Comparison of ENCODE assay signal across 11 cellular contexts in the genomic region with DNA sequence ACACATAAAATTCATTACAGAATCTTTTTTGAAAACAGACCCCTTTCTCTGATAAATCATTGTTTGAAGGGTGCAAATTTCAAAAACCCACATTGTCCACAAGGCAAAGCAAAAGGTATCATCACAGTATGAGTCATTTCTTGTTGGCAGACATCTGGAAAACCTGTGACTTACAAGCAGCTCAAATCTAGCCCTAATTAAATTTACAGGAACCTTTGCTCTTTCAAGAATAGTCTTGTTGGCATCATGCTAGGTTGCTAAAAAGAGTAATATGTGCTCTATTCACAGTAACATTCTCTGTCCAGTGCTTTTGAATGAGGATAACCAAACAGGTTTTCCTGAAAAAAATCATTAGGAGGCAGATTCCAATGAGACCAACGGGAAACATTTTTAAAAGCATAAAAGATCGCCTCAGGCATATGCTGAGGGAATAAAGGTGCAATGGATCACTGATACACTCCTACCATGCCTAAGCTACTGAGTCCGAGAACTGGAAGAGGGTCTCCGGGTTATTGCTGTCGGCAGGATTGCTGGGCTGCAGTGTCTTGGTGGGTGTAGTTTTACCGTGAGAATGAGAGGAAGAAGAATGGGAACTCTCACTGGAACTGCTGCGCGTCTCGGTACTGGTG. TPM values are rescaled to one million over a fixed set of nuclear protein-coding genes. Genes with fewer than 3 reads are reported as not detected.
DNase-seq lines count a peak whose midpoint lies in the region; ATAC-seq and TF ChIP-seq lines count a peak whose summit lies in the region.
"Had no signal": no experiment of that assay in that cellular context is flagged by ENCODE, and none has a peak within 500 bp of the region (broad histone marks: within the 10 kb centered on the region; RNA-seq: fewer than 3 reads in every experiment).

No MANE protein-coding gene starts in this region.

- H3K9me2 ChIP-seq in GM23248 (ENCODE audit: insufficient read depth) (no peaks in the 10 kb centered on the region), hepatocyte (replicated peaks; ENCODE audit: insufficient read depth) (no peaks in the 10 kb centered on the region)

- DNase-seq in GM23248: peak; percentile 58
- DNase-seq in NCI-H2171 (lab: John Stamatoyannopoulos, UW): peak; percentile 11
- DNase-seq in dermis blood vessel endothelial cell: peak; percentile 65
- peak; percentile 46 for DNase-seq in myocyte (ENCODE audit: low read depth)
- DNase-seq in WTC11 (ENCODE audit: low spot score): no peak
- no peak for DNase-seq in hepatocyte (ENCODE audit: low spot score)
- DNase-seq in activated CD4-positive, alpha-beta memory T cell treated with anti-CD3 and anti-CD28 coated beads, Interleukin-2, amount 10 ng/mL, durations not matched to agents 7 days and 5 days: no peak
- no peak for DNase-seq in NCI-H2081 treated with DMSO at 0.1 percent for 48 hours (lab: John Stamatoyannopoulos, UW)
- DNase-seq: MM.1S; natural killer cell; stimulated activated naive CD4-positive, alpha-beta T cell treated with Interleukin-2 at 50 U/mL for 16 hours had no signal

- H3K27ac Mint-ChIP-seq in WTC11: no peak overlapping the region
- H3K27ac Mint-ChIP-seq in activated CD4-positive, alpha-beta memory T cell treated with anti-CD3 and anti-CD28 coated beads, Interleukin-2, amount 10 ng/mL, durations not matched to agents 7 days and 5 days: no peak overlapping the region
- H3K27ac Mint-ChIP-seq: natural killer cell had no signal

- 92 to 96% methylated on average over 9 of the region's 9 CpGs for WGBS in GM23248 (ENCODE audit: low coverage in 1 of 2, low lambda C conversion rate in 2 of 2, missing lambda C conversion rate in 2 of 2), 2 experiments
- WGBS in hepatocyte (ENCODE audit: low lambda C conversion rate, missing lambda C conversion rate): 94% methylated on average over 9 of the region's 9 CpGs

- no peaks in the 10 kb centered on the region for H3K27me3 Mint-ChIP-seq in WTC11 (ENCODE audit: low read depth)
- H3K27me3 Mint-ChIP-seq in activated CD4-positive, alpha-beta memory T cell treated with anti-CD3 and anti-CD28 coated beads, Interleukin-2, amount 10 ng/mL, durations not matched to agents 7 days and 5 days: no peaks in the 10 kb centered on the region

- no peak overlapping the region for H2AFZ ChIP-seq in GM23248
- no peak overlapping the region for H2AFZ ChIP-seq in hepatocyte

- ATAC-seq in WTC11: no peak
- ATAC-seq: natural killer cell had no signal

- H3K4me3 ChIP-seq in GM23248 (no peak overlapping the region), hepatocyte (no peak overlapping the region)

- no peaks in the 10 kb centered on the region for H3K79me2 ChIP-seq in GM23248 (ENCODE audit: insufficient read depth)
- H3K79me2 ChIP-seq in hepatocyte: no peaks in the 10 kb centered on the region

- CTCF ChIA-PET in WTC11 (lab: Charles Lee): interaction anchor here (1.9 kb wide), 1 partner anchor 113 kb away, joined by 7 read pairs; no protein-coding TSS in a partner anchor
- CTCF ChIA-PET in activated CD4-positive, alpha-beta memory T cell treated with anti-CD3 and anti-CD28 coated beads, Interleukin-2, amount 10 ng/mL, durations not matched to agents 7 days and 5 days (lab: Charles Lee): interaction anchor here (0.8 kb wide), 1 partner anchor 302 kb away, joined by 4 read pairs; no protein-coding TSS in a partner anchor

- POLR2A ChIA-PET in WTC11 (lab: Charles Lee): no interaction called here
- POLR2A ChIA-PET in activated CD4-positive, alpha-beta memory T cell treated with anti-CD3 and anti-CD28 coated beads, Interleukin-2, amount 10 ng/mL, durations not matched to agents 7 days and 5 days (lab: Charles Lee): no interaction called here

- no peak overlapping the region for H3K9ac ChIP-seq in GM23248

- no peak overlapping the region for H3K4me2 ChIP-seq in GM23248 (ENCODE audit: unreplicated experiment)
- no peak overlapping the region for H3K4me2 ChIP-seq in hepatocyte

- TF ChIP-seq CTCF in WTC11 (IDR thresholded peaks at IDR 0.05) (no peak), hepatocyte (IDR thresholded peaks at IDR 0.05; ENCODE audit: poor library complexity) (no peak)

- H3K4me1 ChIP-seq in GM23248 (ENCODE audit: insufficient read depth) (peaks cover 8% of the 10 kb centered on the region; the same call in 1 of the 2 replicates), hepatocyte (ENCODE audit: insufficient read depth) (no peaks in the 10 kb centered on the region)

- no peaks in the 10 kb centered on the region for H3K27me3 ChIP-seq in GM23248 (replicated peaks; ENCODE audit: insufficient read depth)
- no peaks in the 10 kb centered on the region for H3K27me3 ChIP-seq in hepatocyte

- no peak overlapping the region for H3K4me3 Mint-ChIP-seq in WTC11
- no peak overlapping the region for H3K4me3 Mint-ChIP-seq in activated CD4-positive, alpha-beta memory T cell treated with anti-CD3 and anti-CD28 coated beads, Interleukin-2, amount 10 ng/mL, durations not matched to agents 7 days and 5 days
- H3K4me3 Mint-ChIP-seq: natural killer cell had no signal

- H3K4me1 Mint-ChIP-seq in WTC11: peaks cover 20% of the 10 kb centered on the region
- H3K4me1 Mint-ChIP-seq in activated CD4-positive, alpha-beta memory T cell treated with anti-CD3 and anti-CD28 coated beads, Interleukin-2, amount 10 ng/mL, durations not matched to agents 7 days and 5 days: peaks cover 11% of the 10 kb centered on the region
- H3K4me1 Mint-ChIP-seq: natural killer cell had no signal

- no peaks in the 10 kb centered on the region for H4K20me1 ChIP-seq in GM23248 (ENCODE audit: insufficient read depth)
- H4K20me1 ChIP-seq in hepatocyte (ENCODE audit: insufficient read depth, poor library complexity, severe bottlenecking): no peaks in the 10 kb centered on the region

- H3K36me3 Mint-ChIP-seq in WTC11: peaks cover 2% of the 10 kb centered on the region; the same call in 1 of the 2 replicates
- H3K36me3 Mint-ChIP-seq in activated CD4-positive, alpha-beta memory T cell treated with anti-CD3 and anti-CD28 coated beads, Interleukin-2, amount 10 ng/mL, durations not matched to agents 7 days and 5 days (ENCODE audit: low read depth): peaks cover 41% of the 10 kb centered on the region

- H3K9me3 ChIP-seq in GM23248 (ENCODE audit: low read depth) (no peaks in the 10 kb centered on the region), hepatocyte (ENCODE audit: low read depth) (no peaks in the 10 kb centered on the region)

- no peaks in the 10 kb centered on the region for H3F3A ChIP-seq in GM23248 (ENCODE audit: insufficient read depth)

- in situ Hi-C loops in GM23248 (cut with MboI): no loop called here

- H3K27ac ChIP-seq in GM23248 (no peak overlapping the region), hepatocyte (no peak overlapping the region)

- H3K36me3 ChIP-seq in GM23248 (ENCODE audit: low read depth) (no peaks in the 10 kb centered on the region), hepatocyte (replicated peaks; ENCODE audit: insufficient read depth, low read depth) (no peaks in the 10 kb centered on the region)

- H3K9me3 Mint-ChIP-seq in WTC11: peaks cover 4% of the 10 kb centered on the region; the same call in 1 of the 2 replicates
- no peaks in the 10 kb centered on the region for H3K9me3 Mint-ChIP-seq in activated CD4-positive, alpha-beta memory T cell treated with anti-CD3 and anti-CD28 coated beads, Interleukin-2, amount 10 ng/mL, durations not matched to agents 7 days and 5 days
- H3K9me3 Mint-ChIP-seq: natural killer cell had no signal

TF ChIP-seq in WTC11, 78 proteins besides CTCF, POLR2A, EP300 and RAD21 (continues in another document):
- TF ChIP-seq ZNF416 (CRISPR knock-in tag; IDR thresholded peaks at IDR 0.05) (no peak), MXD4 (CRISPR knock-in tag; IDR thresholded peaks at IDR 0.05; ENCODE audit: borderline replicate concordance) (no peak), NFYB (CRISPR knock-in tag; conservative IDR thresholded peaks at IDR 0.05; ENCODE audit: low read depth) (no peak), TCF7 (CRISPR knock-in tag; IDR thresholded peaks at IDR 0.05; ENCODE audit: low read depth) (no peak)
- TF ChIP-seq, protein P1, sequence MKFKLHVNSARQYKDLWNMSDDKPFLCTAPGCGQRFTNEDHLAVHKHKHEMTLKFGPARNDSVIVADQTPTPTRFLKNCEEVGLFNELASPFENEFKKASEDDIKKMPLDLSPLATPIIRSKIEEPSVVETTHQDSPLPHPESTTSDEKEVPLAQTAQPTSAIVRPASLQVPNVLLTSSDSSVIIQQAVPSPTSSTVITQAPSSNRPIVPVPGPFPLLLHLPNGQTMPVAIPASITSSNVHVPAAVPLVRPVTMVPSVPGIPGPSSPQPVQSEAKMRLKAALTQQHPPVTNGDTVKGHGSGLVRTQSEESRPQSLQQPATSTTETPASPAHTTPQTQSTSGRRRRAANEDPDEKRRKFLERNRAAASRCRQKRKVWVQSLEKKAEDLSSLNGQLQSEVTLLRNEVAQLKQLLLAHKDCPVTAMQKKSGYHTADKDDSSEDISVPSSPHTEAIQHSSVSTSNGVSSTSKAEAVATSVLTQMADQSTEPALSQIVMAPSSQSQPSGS (CRISPR knock-in tag; IDR thresholded peaks at IDR 0.05; ENCODE audit: borderline replicate concordance, low read depth): no peak
- TF ChIP-seq, protein P2, sequence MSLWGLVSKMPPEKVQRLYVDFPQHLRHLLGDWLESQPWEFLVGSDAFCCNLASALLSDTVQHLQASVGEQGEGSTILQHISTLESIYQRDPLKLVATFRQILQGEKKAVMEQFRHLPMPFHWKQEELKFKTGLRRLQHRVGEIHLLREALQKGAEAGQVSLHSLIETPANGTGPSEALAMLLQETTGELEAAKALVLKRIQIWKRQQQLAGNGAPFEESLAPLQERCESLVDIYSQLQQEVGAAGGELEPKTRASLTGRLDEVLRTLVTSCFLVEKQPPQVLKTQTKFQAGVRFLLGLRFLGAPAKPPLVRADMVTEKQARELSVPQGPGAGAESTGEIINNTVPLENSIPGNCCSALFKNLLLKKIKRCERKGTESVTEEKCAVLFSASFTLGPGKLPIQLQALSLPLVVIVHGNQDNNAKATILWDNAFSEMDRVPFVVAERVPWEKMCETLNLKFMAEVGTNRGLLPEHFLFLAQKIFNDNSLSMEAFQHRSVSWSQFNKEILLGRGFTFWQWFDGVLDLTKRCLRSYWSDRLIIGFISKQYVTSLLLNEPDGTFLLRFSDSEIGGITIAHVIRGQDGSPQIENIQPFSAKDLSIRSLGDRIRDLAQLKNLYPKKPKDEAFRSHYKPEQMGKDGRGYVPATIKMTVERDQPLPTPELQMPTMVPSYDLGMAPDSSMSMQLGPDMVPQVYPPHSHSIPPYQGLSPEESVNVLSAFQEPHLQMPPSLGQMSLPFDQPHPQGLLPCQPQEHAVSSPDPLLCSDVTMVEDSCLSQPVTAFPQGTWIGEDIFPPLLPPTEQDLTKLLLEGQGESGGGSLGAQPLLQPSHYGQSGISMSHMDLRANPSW (CRISPR knock-in tag; conservative IDR thresholded peaks at IDR 0.05; ENCODE audit: low read depth): no peak

RNA-seq across cellular contexts. Expression of a gene that starts 55.5 kb away (rescaled TPM):
- total RNA-seq in GM23248 (2014; rRNA removed; shearing (Covaris generic)): 28.2 and 28.7 TPM in 2 replicates
- 5.2 and 5.6 TPM in 2 replicates for polyA plus RNA-seq in GM23248 (2016; fragmentation: Nextera tagmentation; extraction: Ambion mirVana)
- 37.1 and 63.3 TPM in 2 replicates for total RNA-seq in dermis blood vessel endothelial cell
- 40.6 and 42.1 TPM in 2 replicates for total RNA-seq in myocyte
- polyA plus RNA-seq in myocyte (2012): 32.9 TPM
- 27.6 to 37.0 TPM (median 31.7 TPM) in 3 replicates for total RNA-seq in WTC11 (2021)
- 10.7 and 16.1 TPM in 2 replicates for total RNA-seq in hepatocyte
- 16.2 and 25.5 TPM in 2 replicates for polyA plus RNA-seq in hepatocyte
- 1 to 10 TPM; 8.8 to 9.5 TPM for total RNA-seq in activated CD4-positive, alpha-beta memory T cell treated with anti-CD3 and anti-CD28 coated beads, Interleukin-2, amount 10 ng/mL, durations not matched to agents 7 days and 5 days

Comparison
In these comparisons a context has a peak if more than half of its experiments do, and no peak if none do; other contexts are left out.
1. DNase-seq: peak in GM23248 (single experiment), NCI-H2171 (single experiment), dermis blood vessel endothelial cell (single experiment) and myocyte (single experiment); none in WTC11 (single experiment), hepatocyte (single experiment), activated CD4-positive, alpha-beta memory T cell treated with anti-CD3 and anti-CD28 coated beads, Interleukin-2, amount 10 ng/mL, durations not matched to agents 7 days and 5 days (single experiment) and NCI-H2081 treated with DMSO at 0.1 percent for 48 hours (single experiment).